34 cellular contexts compared by ENCODE assay signal in the genomic region with DNA sequence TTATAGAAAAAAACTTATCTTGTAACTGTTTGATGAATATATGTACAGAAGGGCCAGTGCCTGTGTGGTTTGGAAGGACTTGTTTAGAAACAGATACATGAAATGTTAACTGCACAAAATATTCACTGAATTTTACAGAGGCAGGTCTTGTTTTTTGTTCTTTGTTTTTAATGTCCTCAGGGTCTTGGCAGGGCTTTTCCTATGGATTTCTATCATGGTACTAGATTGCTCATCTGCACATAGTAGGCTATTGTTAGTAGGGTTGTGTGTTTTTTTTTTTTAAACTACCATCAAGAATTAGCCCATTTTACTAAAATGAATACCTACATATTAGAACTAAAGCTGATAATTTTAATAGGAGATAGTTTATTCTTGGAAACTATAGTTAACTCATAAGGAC.
"Had no signal": no experiment of that assay in that cellular context is flagged by ENCODE, and none has a peak within 500 bp of the region (broad histone marks: within the 10 kb centered on the region; RNA-seq: fewer than 3 reads in every experiment).

No MANE protein-coding gene starts in this region.

- H3K27me3 ChIP-seq: MG63 had no signal

- H3K4me3 ChIP-seq: MG63 had no signal

- DNase-seq: Karpas-422, Kasumi-1, MG63, MM.1S, MV-4-11, NCI-H1048, NCI-H1092, NCI-H1092 treated with DMSO at 0.1 percent for 48 hours, NCI-H1105, NCI-H1105 treated with DMSO at 0.1 percent for 48 hours, NCI-H1417, NCI-H1417 treated with DMSO at 0.1 percent for 48 hours, NCI-H1436, NCI-H1436 treated with DMSO at 0.1 percent for 48 hours, NCI-H146, NCI-H1694, NCI-H1694 treated with DMSO at 0.1 percent for 48 hours, NCI-H187, NCI-H187 treated with DMSO at 0.1 percent for 48 hours, NCI-H1930, NCI-H2029, NCI-H2029 treated with DMSO at 0.1 percent for 48 hours, NCI-H2081, NCI-H2081 treated with DMSO at 0.1 percent for 48 hours, NCI-H2107, NCI-H2171, NCI-H2171 treated with DMSO at 0.1 percent for 48 hours, NCI-H2227 treated with DMSO at 0.1 percent for 48 hours, NCI-H226, NCI-H345, NCI-H446, NCI-H446 treated with DMSO at 0.1 percent for 48 hours, NCI-H510A, NCI-H510A treated with DMSO at 0.1 percent for 48 hours had no signal
